ENCODE assay signal across 20 cellular contexts in genomic region chr16:88878967-88879787, GRCh38. TPM values are rescaled to one million over a fixed set of nuclear protein-coding genes. Genes with fewer than 3 reads are reported as not detected.
DNase-seq lines count a peak whose midpoint lies in the region; ATAC-seq and TF ChIP-seq lines count a peak whose summit lies in the region.
"Had no signal": no experiment of that assay in that cellular context is flagged by ENCODE, and none has a peak within 500 bp of the region (broad histone marks: within the 10 kb centered on the region; RNA-seq: fewer than 3 reads in every experiment).

No MANE protein-coding gene starts in this region.

- H3K27ac Mint-ChIP-seq in stimulated activated naive CD8-positive, alpha-beta T cell treated with anti-CD3 and anti-CD28 coated beads, Interleukin-15, amount 100 ng/mL, for 72 hours = no peak overlapping the region

- H3K36me3 ChIP-seq in RWPE2 (ENCODE audit: low read depth) = no peaks in the 10 kb centered on the region

- peak; percentile 15 for ATAC-seq in stimulated activated naive CD8-positive, alpha-beta T cell treated with anti-CD3 and anti-CD28 coated beads, Interleukin-15, Interleukin-2, amounts not matched to agents 100 U/mL and 50 U/mL, for 24 hours
- ATAC-seq in stimulated activated naive CD8-positive, alpha-beta T cell treated with anti-CD3 and anti-CD28 coated beads, Interleukin-15, amount 100 ng/mL, for 72 hours = no peak
- ATAC-seq in RWPE2 (ENCODE audit: low read depth) = peak; percentile 62
- peak; percentile 18 for ATAC-seq in foreskin keratinocyte

- H3K4me1 ChIP-seq in RWPE2 (ENCODE audit: insufficient read depth, poor library complexity, severe bottlenecking) = peaks cover 2% of the 10 kb centered on the region
- H3K4me1 ChIP-seq in foreskin keratinocyte = no peaks in the 10 kb centered on the region

- no peak overlapping the region for H3K4me3 Mint-ChIP-seq in stimulated activated naive CD8-positive, alpha-beta T cell treated with anti-CD3 and anti-CD28 coated beads, Interleukin-15, amount 100 ng/mL, for 72 hours

- no peak for TF ChIP-seq CTCF in RWPE2 (IDR thresholded peaks at IDR 0.05; ENCODE audit: poor library complexity, severe bottlenecking)
- TF ChIP-seq CTCF in foreskin keratinocyte (conservative IDR thresholded peaks at IDR 0.05) = no peak

- H3K9me3 ChIP-seq in RWPE2 (ENCODE audit: severe bottlenecking) = no peaks in the 10 kb centered on the region

- peaks cover 13% of the 10 kb centered on the region for H3K27me3 ChIP-seq in RWPE2 (ENCODE audit: insufficient read depth, poor library complexity, severe bottlenecking)
- H3K27me3 ChIP-seq in foreskin keratinocyte = peaks cover 24% of the 10 kb centered on the region

- no peak for DNase-seq in stimulated activated naive CD8-positive, alpha-beta T cell treated with anti-CD3 and anti-CD28 coated beads, Interleukin-15, Interleukin-2, amounts not matched to agents 100 U/mL and 50 U/mL, for 24 hours
- DNase-seq in stimulated activated naive CD8-positive, alpha-beta T cell treated with anti-CD3 and anti-CD28 coated beads, Interleukin-15, amount 100 ng/mL, for 72 hours = no peak
- no peak for DNase-seq in RWPE2 (ENCODE audit: low spot score)
- peak; percentile 70 to 82 for DNase-seq in foreskin keratinocyte
- no peak for DNase-seq in NCI-H524 (lab: John Stamatoyannopoulos, UW)
- no peak for DNase-seq in foreskin melanocyte
- no peak for DNase-seq in COR-L47 (lab: John Stamatoyannopoulos, UW)
- DNase-seq: EL; H9; NCI-H1436 treated with DMSO at 0.1 percent for 48 hours; NCI-H2227 treated with DMSO at 0.1 percent for 48 hours; NCI-H524 treated with DMSO at 0.1 percent for 48 hours; NK-92 treated with Interleukin-12 subunit alpha and Interleukin-12 subunit beta, amount 100 ng/mL, for 24 hours; SIG-M5; SW 1271 had no signal

- H3K9me3 Mint-ChIP-seq in stimulated activated naive CD8-positive, alpha-beta T cell treated with anti-CD3 and anti-CD28 coated beads, Interleukin-15, amount 100 ng/mL, for 72 hours = no peaks in the 10 kb centered on the region
- H3K9me3 Mint-ChIP-seq: H9 had no signal

- H3K27ac ChIP-seq in RWPE2 (ENCODE audit: poor library complexity, severe bottlenecking) = no peak overlapping the region
- no peak overlapping the region for H3K27ac ChIP-seq in foreskin keratinocyte
- H3K27ac ChIP-seq: C4-2B, HL-60, KMS-11 had no signal

- H3K4me1 Mint-ChIP-seq in stimulated activated naive CD8-positive, alpha-beta T cell treated with anti-CD3 and anti-CD28 coated beads, Interleukin-15, amount 100 ng/mL, for 72 hours = peaks cover 8% of the 10 kb centered on the region

- H3K27me3 Mint-ChIP-seq in stimulated activated naive CD8-positive, alpha-beta T cell treated with anti-CD3 and anti-CD28 coated beads, Interleukin-15, amount 100 ng/mL, for 72 hours = no peaks in the 10 kb centered on the region

- no peak overlapping the region for H3K4me3 ChIP-seq in RWPE2 (ENCODE audit: severe bottlenecking)

RNA-seq across cellular contexts. Expression of gene PABPN1L, which starts 12.7 kb away (rescaled TPM):
- not detected in 2 replicates for total RNA-seq in foreskin keratinocyte
- polyA plus RNA-seq in foreskin keratinocyte = not detected in 2 replicates
- total RNA-seq: A673, H9, M059J had no signal

RNA-seq across cellular contexts. Expression of gene TRAPPC2L, which starts 22.2 kb away (rescaled TPM):
- 61.8 and 62.2 TPM in 2 replicates for total RNA-seq in foreskin keratinocyte
- polyA plus RNA-seq in foreskin keratinocyte = 105 and 118 TPM in 2 replicates

RNA-seq across cellular contexts. Expression of gene GALNS, which starts 22.4 kb away (rescaled TPM):
- 15.9 and 16.7 TPM in 2 replicates for total RNA-seq in foreskin keratinocyte
- polyA plus RNA-seq in foreskin keratinocyte = 15.5 and 18.0 TPM in 2 replicates

Comparison
In these comparisons a context has a peak if more than half of its experiments do, and no peak if none do; other contexts are left out.
1. DNase-seq: peak in foreskin keratinocyte (2 of 2); none in stimulated activated naive CD8-positive, alpha-beta T cell treated with anti-CD3 and anti-CD28 coated beads, Interleukin-15, Interleukin-2, amounts not matched to agents 100 U/mL and 50 U/mL, for 24 hours (single experiment), stimulated activated naive CD8-positive, alpha-beta T cell treated with anti-CD3 and anti-CD28 coated beads, Interleukin-15, amount 100 ng/mL, for 72 hours (0 of 2), RWPE2 (single experiment), NCI-H524 (0 of 2), foreskin melanocyte (single experiment) and COR-L47 (single experiment).